Comparison of ENCODE assay signal across 17 cellular contexts in the genomic region with DNA sequence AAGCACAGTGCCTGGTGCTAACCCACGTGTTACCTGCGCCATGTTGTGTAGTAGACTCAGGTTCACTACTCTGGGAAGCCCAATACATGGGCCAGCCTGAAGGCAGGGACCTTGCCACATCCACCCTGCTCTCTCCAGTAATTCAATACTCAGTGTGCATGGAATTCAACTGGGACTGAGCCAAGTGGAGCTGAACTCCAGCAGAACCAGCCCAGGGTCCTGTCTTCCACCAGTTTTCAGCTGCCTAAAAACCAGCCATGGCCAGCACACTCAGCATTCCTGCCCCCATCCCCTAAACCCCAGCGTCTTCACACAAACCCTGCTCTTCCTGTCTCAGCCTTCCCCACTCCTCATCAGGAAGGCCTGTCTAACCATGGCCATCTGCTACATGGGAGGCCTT. TPM values are rescaled to one million over a fixed set of nuclear protein-coding genes. Genes with fewer than 3 reads are reported as not detected.
DNase-seq lines count a peak whose midpoint lies in the region; ATAC-seq and TF ChIP-seq lines count a peak whose summit lies in the region.
"Had no signal": no experiment of that assay in that cellular context is flagged by ENCODE, and none has a peak within 500 bp of the region (broad histone marks: within the 10 kb centered on the region; RNA-seq: fewer than 3 reads in every experiment).

No MANE protein-coding gene starts in this region.

- H3K9me3 ChIP-seq in IMR-90 (ENCODE audit: control insufficient read depth, insufficient read depth, low read length), result no peaks in the 10 kb centered on the region
- H3K9me3 ChIP-seq in adipocyte (ENCODE audit: control insufficient read depth, low read length), result no peaks in the 10 kb centered on the region
- H3K9me3 ChIP-seq in spleen, result no peaks in the 10 kb centered on the region

- H3K4me3 ChIP-seq in IMR-90 (ENCODE audit: insufficient read depth, low read depth, low read length), result no peak overlapping the region
- H3K4me3 ChIP-seq in adipocyte (ENCODE audit: low read length), result no peak overlapping the region
- H3K4me3 ChIP-seq in mesendoderm (ENCODE audit: low read length), result no peak overlapping the region
- H3K4me3 ChIP-seq in spleen, result no peak overlapping the region

- H3K9ac ChIP-seq in IMR-90 (ENCODE audit: low read depth, low read length) (no peak overlapping the region), adipocyte (ENCODE audit: low read length) (no peak overlapping the region), mesendoderm (ENCODE audit: low read length) (no peak overlapping the region)

- WGBS in IMR-90 (ENCODE audit: extremely low coverage in 2 of 2, insufficient read length in 1 of 2), 2 experiments, result 20% methylated on average over 1 of the region's 3 CpGs; no CpG with 5 or more reads in 1 of the 2 experiments
- WGBS in mesendoderm (ENCODE audit: extremely low coverage, insufficient coverage, low lambda C conversion rate), result no CpG with 5 or more reads among the region's 3 CpGs
- 66 to 80% (median 72%) methylated on average over 3 of the region's 3 CpGs for WGBS in spleen, 5 donors

- H4K5ac ChIP-seq in IMR-90 (ENCODE audit: low read depth, low read length) (no peak overlapping the region), mesendoderm (ENCODE audit: low read length) (no peak overlapping the region)

- no peaks in the 10 kb centered on the region for H4K20me1 ChIP-seq in IMR-90 (ENCODE audit: insufficient read depth, low read length)

- H3K4me1 ChIP-seq in IMR-90 (ENCODE audit: control insufficient read depth, insufficient read depth, low read length), result no peaks in the 10 kb centered on the region
- peaks cover 5% of the 10 kb centered on the region for H3K4me1 ChIP-seq in adipocyte (ENCODE audit: control insufficient read depth, insufficient read depth, low read length)
- H3K4me1 ChIP-seq in mesendoderm (ENCODE audit: control insufficient read depth, low read depth, low read length), result peaks cover 5% of the 10 kb centered on the region
- no peaks in the 10 kb centered on the region for H3K4me1 ChIP-seq in spleen

- H3K27ac ChIP-seq in IMR-90 (ENCODE audit: insufficient read depth, low read length) (no peak overlapping the region), mesendoderm (ENCODE audit: low read depth, low read length) (no peak overlapping the region), spleen (no peak overlapping the region)

- ATAC-seq in IMR-90 (ENCODE audit: low read depth), result peak; percentile 59
- no peak for ATAC-seq in HG02571 (IDR thresholded peaks at IDR 0.05; ENCODE audit: unreplicated experiment)

- H3K36me3 ChIP-seq in IMR-90 (ENCODE audit: control insufficient read depth, insufficient read depth, low read length) (no peaks in the 10 kb centered on the region), adipocyte (ENCODE audit: control insufficient read depth, insufficient read depth, low read length, severe bottlenecking) (no peaks in the 10 kb centered on the region), mesendoderm (ENCODE audit: control insufficient read depth, insufficient read depth, low read length) (no peaks in the 10 kb centered on the region), spleen (no peaks in the 10 kb centered on the region)

- TF ChIP-seq RAD21 in IMR-90 (IDR thresholded peaks at IDR 0.05; ENCODE audit: low read length), result no peak

- H3K23ac ChIP-seq in IMR-90 (ENCODE audit: low read depth, low read length) (no peak overlapping the region), mesendoderm (ENCODE audit: low read length) (no peak overlapping the region)

- H2BK15ac ChIP-seq in IMR-90 (ENCODE audit: low read depth, low read length) (no peak overlapping the region), mesendoderm (replicated peaks; ENCODE audit: low read depth) (no peak overlapping the region)

- no peak overlapping the region for H2BK120ac ChIP-seq in IMR-90 (ENCODE audit: low read depth, low read length)
- no peak overlapping the region for H2BK120ac ChIP-seq in mesendoderm (ENCODE audit: low read depth, low read length)

- CTCF ChIA-PET in IMR-90 (lab: Yijun Ruan, JAX), result no interaction called here

- H3K4ac ChIP-seq in IMR-90 (ENCODE audit: low read depth, low read length), result no peak overlapping the region
- H3K4ac ChIP-seq in mesendoderm (ENCODE audit: low read depth, low read length), result no peak overlapping the region

- H3K4me2 ChIP-seq in IMR-90 (ENCODE audit: low read depth, low read length) (no peak overlapping the region), mesendoderm (ENCODE audit: low read length) (no peak overlapping the region)

- no peak overlapping the region for H3K18ac ChIP-seq in IMR-90 (ENCODE audit: low read depth, low read length)
- no peak overlapping the region for H3K18ac ChIP-seq in mesendoderm (ENCODE audit: low read length)

- no peaks in the 10 kb centered on the region; the same call in 1 of the 2 replicates for H3K9me1 ChIP-seq in IMR-90 (ENCODE audit: insufficient read depth, low read length)

- POLR2A ChIA-PET in IMR-90 (lab: Charles Lee; ENCODE audit: unreplicated experiment), result no interaction called here

- H2AFZ ChIP-seq in IMR-90 (replicated peaks; ENCODE audit: low read length, poor library complexity), result no peak overlapping the region

- H2AK9ac ChIP-seq in IMR-90 (replicated peaks; ENCODE audit: low read depth, low read length, poor library complexity), result no peak overlapping the region

- no peak overlapping the region for H3K14ac ChIP-seq in IMR-90 (replicated peaks; ENCODE audit: low read depth, low read length)

- no peak overlapping the region for H4K91ac ChIP-seq in IMR-90 (ENCODE audit: insufficient read depth, low read depth, low read length)

- TF ChIP-seq CTCF in IMR-90 (conservative IDR thresholded peaks at IDR 0.05; ENCODE audit: low read depth, low read length) (no peak), spleen (IDR thresholded peaks at IDR 0.05 in 8 of 11, conservative IDR thresholded peaks at IDR 0.05 in 3 of 11) (no peak)

- no peak overlapping the region for H2AK5ac ChIP-seq in IMR-90 (ENCODE audit: low read depth, low read length)
- H2AK5ac ChIP-seq in mesendoderm (ENCODE audit: low read length), result no peak overlapping the region

- in situ Hi-C loops in IMR-90 (cut with MboI; ENCODE audit: low sequenced_read_pairs), result no loop called here

- H4K8ac ChIP-seq in IMR-90 (ENCODE audit: low read depth in 2 of 2, low read length in 2 of 2) (no peak overlapping the region), mesendoderm (ENCODE audit: low read depth, low read length) (no peak overlapping the region)

- no peak overlapping the region for H2BK20ac ChIP-seq in IMR-90 (ENCODE audit: low read depth, low read length)

- TF ChIP-seq POLR2A in IMR-90 (IDR thresholded peaks at IDR 0.05; ENCODE audit: low read depth, low read length) (no peak), spleen (IDR thresholded peaks at IDR 0.05) (no peak)

- DNase-seq in IMR-90 (no peak), adipocyte (ENCODE audit: low read depth) (peak; percentile 17), mesendoderm (no peak), spleen (peak; percentile 7), NCI-H345 treated with DMSO at 0.1 percent for 48 hours (lab: John Stamatoyannopoulos, UW; ENCODE audit: unreplicated experiment) (no peak)
- DNase-seq in stimulated activated CD4-positive, alpha-beta T cell treated with anti-CD3 and anti-CD28 coated beads, Interleukin-4, amount 100 ng/mL, for 4 hours, result no peak
- DNase-seq: Calu3; CD4-positive, alpha-beta memory T cell; DMS79; GOT3; NCI-H1105 treated with DMSO at 0.1 percent for 48 hours; NCI-H1694 treated with DMSO at 0.1 percent for 48 hours; NCI-H446; NCI-H69; SHP77 treated with DMSO at 0.1 percent for 48 hours had no signal

- dilution Hi-C loops in IMR-90 (cut with HindIII; ENCODE audit: low sequenced_read_pairs, unreplicated experiment), result no loop called here

- no peaks in the 10 kb centered on the region for H3K79me2 ChIP-seq in mesendoderm (ENCODE audit: control insufficient read depth, insufficient read depth, low read length)

- H3K79me1 ChIP-seq in IMR-90 (ENCODE audit: low read depth in 1 of 2, low read length in 2 of 2) (no peaks in the 10 kb centered on the region), mesendoderm (ENCODE audit: low read length) (no peaks in the 10 kb centered on the region)

- H3K56ac ChIP-seq in IMR-90 (ENCODE audit: extremely low read depth, insufficient read depth, low read length), result no peak overlapping the region
- peak overlapping the region; percentile 42 for H3K56ac ChIP-seq in mesendoderm (ENCODE audit: low read length)

- H3K27me3 ChIP-seq in IMR-90 (ENCODE audit: control insufficient read depth, insufficient read depth, low read length) (peaks cover 79% of the 10 kb centered on the region), adipocyte (replicated peaks; ENCODE audit: control insufficient read depth, insufficient read depth, low read length) (peaks cover 46% of the 10 kb centered on the region), mesendoderm (ENCODE audit: insufficient read depth, low read length, poor library complexity) (no peaks in the 10 kb centered on the region), spleen (replicated peaks in 1 of 7) (peaks cover 0 to 25% (median 0%) of the 10 kb centered on the region in 7 donors)

- intact Hi-C loops in IMR-90 (cut with micrococcal nuclease) (no loop called here), spleen (cut with DNase I; ENCODE audit: low total_unique reads) (no loop called here)

- BruUV-seq in IMR-90 (replicated peaks; lab: Mats Ljungman, UMichigan), result no TSS peak

- no peak overlapping the region for H2BK5ac ChIP-seq in IMR-90 (ENCODE audit: low read depth, low read length, poor library complexity, severe bottlenecking)
- H2BK5ac ChIP-seq in mesendoderm (ENCODE audit: low read length), result no peak overlapping the region

RNA-seq across cellular contexts. Expression of gene FGF8, which starts 15.4 kb away (rescaled TPM):
- not detected in 2 replicates for total RNA-seq in IMR-90 (2012; rRNA removed)
- polyA plus RNA-seq in IMR-90 (2012; rRNA removed), result 0.17 TPM in 1 of 2 replicates, not detected in the other
- polyA plus RNA-seq in IMR-90 (2012; cell fraction: cytosol; rRNA removed), result 0.20 TPM in 1 of 2 replicates, not detected in the other
- 0.57 and 2.5 TPM in 2 replicates for polyA plus RNA-seq in IMR-90 (2012; cell fraction: nucleus; rRNA removed; ENCODE audit: low replicate concordance)
- polyA plus RNA-seq in mesendoderm (2013, experiment 1 of 2), result 64.2 TPM
- polyA plus RNA-seq in mesendoderm (2013, experiment 2 of 2), result 64.2 TPM
- total RNA-seq in spleen, result not detected
- polyA plus RNA-seq in spleen, result under 1 TPM in 2 of 3 donors, not detected in 1; 0.11 TPM
- total RNA-seq: Calu3; CD4-positive, alpha-beta memory T cell had no signal
- polyA plus RNA-seq: BJ; CD4-positive, alpha-beta memory T cell had no signal

RNA-seq across cellular contexts. Expression of gene NPM3, which starts 22.7 kb away (rescaled TPM):
- total RNA-seq in IMR-90 (2012; rRNA removed) (112 and 122 TPM in 2 replicates), spleen (10 to 100 TPM; 16.8 to 46.9 (median 24.6) TPM)
- polyA plus RNA-seq in IMR-90 (2012; rRNA removed) (72.3 and 84.1 TPM in 2 replicates), spleen (10 to 100 TPM; 33.5 to 54.6 (median 44.2) TPM)
- 165 and 166 TPM in 2 replicates for polyA plus RNA-seq in IMR-90 (2012; cell fraction: cytosol; rRNA removed)
- 33.0 and 60.2 TPM in 2 replicates for polyA plus RNA-seq in IMR-90 (2012; cell fraction: nucleus; rRNA removed; ENCODE audit: low replicate concordance)
- 217 TPM for polyA plus RNA-seq in mesendoderm (2013, experiment 1 of 2)
- 215 TPM for polyA plus RNA-seq in mesendoderm (2013, experiment 2 of 2)

RNA-seq across cellular contexts. Expression of gene OGA, which starts 57.7 kb away (rescaled TPM):
- 62.9 and 89.7 TPM in 2 replicates for total RNA-seq in IMR-90 (2012; rRNA removed)
- 32.6 and 42.5 TPM in 2 replicates for polyA plus RNA-seq in IMR-90 (2012; rRNA removed)
- polyA plus RNA-seq in IMR-90 (2012; cell fraction: cytosol; rRNA removed), result 4.0 and 5.0 TPM in 2 replicates
- polyA plus RNA-seq in IMR-90 (2012; cell fraction: nucleus; rRNA removed; ENCODE audit: low replicate concordance), result 14.8 and 154 TPM in 2 replicates
- polyA plus RNA-seq in mesendoderm (2013, experiment 1 of 2), result 53.2 TPM
- polyA plus RNA-seq in mesendoderm (2013, experiment 2 of 2), result 52.9 TPM
- total RNA-seq in spleen, result 100 to 1,000 TPM; 143 to 234 (median 172) TPM
- polyA plus RNA-seq in spleen, result 10 to 100 TPM; 65.7 to 87.0 (median 68.3) TPM

Comparison
In these comparisons a context has a peak if more than half of its experiments do, and no peak if none do; other contexts are left out.
1. DNase-seq: peak in adipocyte (single experiment) and spleen (single experiment); none in IMR-90 (single experiment), mesendoderm (single experiment), stimulated activated CD4-positive, alpha-beta T cell treated with anti-CD3 and anti-CD28 coated beads, Interleukin-4, amount 100 ng/mL, for 4 hours (0 of 2) and NCI-H345 treated with DMSO at 0.1 percent for 48 hours (single experiment).